Comparison of ENCODE assay signal across 27 cellular contexts in genomic region chr6:46509981-46510510, GRCh38. TPM values are rescaled to one million over a fixed set of nuclear protein-coding genes. Genes with fewer than 3 reads are reported as not detected.
A peak's percentile ranks its signal among the peaks of the same experiment; 100 is the strongest.
DNase-seq lines count a peak whose midpoint lies in the region; ATAC-seq, FAIRE-seq and TF ChIP-seq lines count a peak whose summit lies in the region.
"Had no signal": no experiment of that assay in that cellular context is flagged by ENCODE, and none has a peak within 500 bp of the region (broad histone marks: within the 10 kb centered on the region; RNA-seq: fewer than 3 reads in every experiment).

No MANE protein-coding gene starts in this region.

- ATAC-seq in HepG2 (no peak), right lobe of liver (no peak), GM18870 (IDR thresholded peaks at IDR 0.05; ENCODE audit: unreplicated experiment) (no peak)
- ATAC-seq: activated CD8-positive, alpha-beta memory T cell treated with anti-CD3 and anti-CD28 coated beads, Interleukin-2, amount 10 ng/mL, durations not matched to agents 7 days and 5 days had no signal

- TF ChIP-seq CTCF in HepG2 (CRISPR knock-in tag; IDR thresholded peaks at IDR 0.05) (no peak), right lobe of liver (IDR thresholded peaks at IDR 0.05) (no peak)

- CTCF ChIA-PET in HepG2 (lab: Yijun Ruan, JAX; ENCODE audit: low intra/inter-chr PET ratio, low total read pairs) = no interaction called here

- TF ChIP-seq POLR2A in HepG2 (IDR thresholded peaks at IDR 0.05; ENCODE audit: insufficient read depth in 1 of 2, low read depth in 2 of 2, low read length in 2 of 2) = no peak
- TF ChIP-seq POLR2A in right lobe of liver (IDR thresholded peaks at IDR 0.05) = no peak

- H3K27ac ChIP-seq in HepG2 (ENCODE audit: extremely low read length, insufficient read depth, low read length) (no peak overlapping the region), right lobe of liver (peak overlapping the region in 1 of 3 donors; percentile 52), stomach smooth muscle (ENCODE audit: low read length) (peak overlapping the region; percentile 13)
- H3K27ac ChIP-seq: BLaER1, epithelial cell of prostate, neural progenitor cell, RWPE1, VCaP had no signal

- POLR2A ChIA-PET in HepG2 (lab: Yijun Ruan, JAX) = no interaction called here

- DNase-seq in HepG2 (ENCODE audit: low spot score) (no peak), right lobe of liver (no peak), medulla oblongata (ENCODE audit: extremely low spot score) (peak; percentile 38), AG08396 (ENCODE audit: low spot score) (no peak), T-helper 2 cell (no peak)
- no peak for DNase-seq in activated naive CD4-positive, alpha-beta T cell (lab: John Stamatoyannopoulos, UW)
- DNase-seq: activated CD4-positive, alpha-beta T cell treated with anti-CD3 and anti-CD28 coated beads, Interleukin-2, amount 50 U/mL, for 1 hour; activated CD8-positive, alpha-beta memory T cell treated with anti-CD3 and anti-CD28 coated beads, Interleukin-2, amount 10 ng/mL, durations not matched to agents 7 days and 5 days; activated naive CD4-positive, alpha-beta T cell treated with anti-CD3 and anti-CD28 coated beads, Interleukin-2, amount 50 U/mL, for 16 hours; COR-L47; GF-D8; islet precursor cell; NCI-H1105 treated with DMSO at 0.1 percent for 48 hours; NCI-H2081 treated with DMSO at 0.1 percent for 48 hours; NCI-H446; NCI-H82; spleen; stimulated activated CD4-positive, alpha-beta T cell treated with anti-CD3 and anti-CD28 coated beads, Interleukin-4, amount 100 ng/mL, for 1 hour; stimulated activated naive CD4-positive, alpha-beta T cell had no signal

- intact Hi-C loops in HepG2 (cut with micrococcal nuclease; ENCODE audit: unreplicated experiment) (no loop called here), right lobe of liver (cut with DNase I) (no loop called here)

- no peaks in the 10 kb centered on the region for H4K20me1 ChIP-seq in HepG2 (ENCODE audit: insufficient read depth, low read length)
- H4K20me1 ChIP-seq: BLaER1 had no signal

- H3K4me2 ChIP-seq in HepG2 (ENCODE audit: low read depth, low read length) = no peak overlapping the region
- H3K4me2 ChIP-seq: BLaER1, neural progenitor cell had no signal

- TF ChIP-seq RAD21 in HepG2 (CRISPR knock-in tag; IDR thresholded peaks at IDR 0.05) = no peak

- no peaks in the 10 kb centered on the region for H3K36me3 ChIP-seq in HepG2 (replicated peaks in 1 of 2; ENCODE audit: control insufficient read depth in 1 of 2, insufficient read depth in 2 of 2, low read length in 2 of 2)
- no peaks in the 10 kb centered on the region for H3K36me3 ChIP-seq in right lobe of liver
- H3K36me3 ChIP-seq in stomach smooth muscle (ENCODE audit: control insufficient read depth in 2 of 2, insufficient read depth in 2 of 2, low read length in 2 of 2) = no peaks in the 10 kb centered on the region
- H3K36me3 ChIP-seq: BLaER1, neural progenitor cell, spleen had no signal

- WGBS in HepG2 (ENCODE audit: low lambda C conversion rate) = 1% methylated on average over 4 of the region's 4 CpGs
- WGBS in right lobe of liver (ENCODE audit: insufficient coverage, low coverage, low lambda C conversion rate, missing lambda C conversion rate) = 62% methylated on average over 3 of the region's 4 CpGs

- H3K9ac ChIP-seq in HepG2 (ENCODE audit: insufficient read depth, low read depth, low read length) (no peak overlapping the region), stomach smooth muscle (ENCODE audit: low read length in 2 of 2) (no peak overlapping the region)
- H3K9ac ChIP-seq: BLaER1, neural progenitor cell had no signal

- H3K9me3 ChIP-seq in HepG2 (ENCODE audit: low read length) (no peaks in the 10 kb centered on the region), right lobe of liver (no peaks in the 10 kb centered on the region), stomach smooth muscle (ENCODE audit: control insufficient read depth in 2 of 2, low read length in 2 of 2) (no peaks in the 10 kb centered on the region)
- H3K9me3 ChIP-seq: BLaER1, spleen had no signal

- no peaks in the 10 kb centered on the region for H3K79me2 ChIP-seq in HepG2 (ENCODE audit: insufficient read depth, low read length)

- no peaks in the 10 kb centered on the region for H3K27me3 ChIP-seq in HepG2 (ENCODE audit: control insufficient read depth in 1 of 2, insufficient read depth in 2 of 2, low read length in 2 of 2)
- no peaks in the 10 kb centered on the region for H3K27me3 ChIP-seq in right lobe of liver
- H3K27me3 ChIP-seq in stomach smooth muscle (ENCODE audit: control insufficient read depth in 1 of 2, insufficient read depth in 2 of 2, low read length in 2 of 2) = no peaks in the 10 kb centered on the region
- H3K27me3 ChIP-seq: BLaER1, neural progenitor cell, spleen had no signal

- no peak for FAIRE-seq in HepG2 (lab: Jason Lieb, UNC)

- H3K4me1 ChIP-seq in HepG2 (ENCODE audit: insufficient read depth, low read length) = no peaks in the 10 kb centered on the region
- H3K4me1 ChIP-seq in right lobe of liver = peaks cover 0 to 48% (median 15%) of the 10 kb centered on the region in 4 donors
- peaks cover 4% of the 10 kb centered on the region for H3K4me1 ChIP-seq in stomach smooth muscle (ENCODE audit: control insufficient read depth, insufficient read depth, low read length)
- H3K4me1 ChIP-seq: BLaER1, neural progenitor cell, spleen had no signal

- in situ Hi-C loops in HepG2 (cut with HindIII; ENCODE audit: extremely low pct_ligation_motif_present, low pct_unique_long_range_greater_than_20kb) = no loop called here

- BruUV-seq in HepG2 (replicated peaks; lab: Mats Ljungman, UMichigan) = no TSS peak

- TF ChIP-seq EP300 in HepG2 (IDR thresholded peaks at IDR 0.05; ENCODE audit: low read depth in 2 of 2, low read length in 2 of 2) (no peak), HepG2 (CRISPR knock-in tag; IDR thresholded peaks at IDR 0.05; ENCODE audit: borderline replicate concordance) (no peak)

- H2AFZ ChIP-seq in HepG2 (ENCODE audit: low read length) = no peak overlapping the region
- H2AFZ ChIP-seq: neural progenitor cell had no signal

- H3K4me3 ChIP-seq in HepG2 (replicated peaks in 1 of 3; ENCODE audit: insufficient read depth in 1 of 3, low read depth in 2 of 3, low read length in 3 of 3) = no peak overlapping the region
- no peak overlapping the region for H3K4me3 ChIP-seq in right lobe of liver
- H3K4me3 ChIP-seq in stomach smooth muscle (ENCODE audit: low read length in 2 of 2) = no peak overlapping the region
- H3K4me3 ChIP-seq: BLaER1, lung, neural progenitor cell, spleen had no signal

TF ChIP-seq in HepG2, 621 proteins besides CTCF, POLR2A, EP300 and RAD21:
- TF ChIP-seq NFE2L2 (IDR thresholded peaks at IDR 0.05; ENCODE audit: low read length) (0 out of 2 replicates have a peak, but pooled peaks have one; percentile 35), DPF2 (CRISPR knock-in tag; IDR thresholded peaks at IDR 0.05; ENCODE audit: borderline replicate concordance, low read depth) (no peak)

RNA-seq across cellular contexts. Expression of gene RCAN2, which starts 18.8 kb away (rescaled TPM):
- total RNA-seq in HepG2 (2016; rRNA removed; fragmentation: Illumina TruSeq; extraction: Trizol) (not detected in 2 replicates), right lobe of liver (1 to 10 TPM in 5 of 6 experiments, under 1 TPM in 1; 0.77 to 4.5 (median 1.9) TPM)
- total RNA-seq in HepG2 (2016; cell fraction: cytosol; rRNA removed; fragmentation: Illumina TruSeq; extraction: Trizol; ENCODE audit: low read depth) = not detected in 2 replicates
- total RNA-seq in HepG2 (2016; cell fraction: insoluble cytoplasmic fraction; rRNA removed; fragmentation: Illumina TruSeq; extraction: Trizol) = not detected in 2 replicates
- total RNA-seq in HepG2 (2016; cell fraction: membrane; rRNA removed; fragmentation: Illumina TruSeq; extraction: Trizol) = not detected in 2 replicates
- total RNA-seq in HepG2 (2016; cell fraction: nucleus; rRNA removed; fragmentation: Illumina TruSeq; extraction: Trizol) = not detected in 2 replicates
- not detected in 2 replicates for polyA plus RNA-seq in HepG2 (2011; rRNA removed)
- polyA plus RNA-seq in HepG2 (2011; cell fraction: cytosol; rRNA removed) = not detected in 2 replicates
- not detected in 2 replicates for polyA plus RNA-seq in HepG2 (2011; cell fraction: nucleus; rRNA removed)
- not detected in 2 replicates for polyA plus RNA-seq in HepG2 (2012)
- polyA plus RNA-seq in HepG2 (2016; cell fraction: cytosol; fragmentation: Illumina TruSeq; extraction: Trizol; ENCODE audit: low read depth) = not detected in 2 replicates
- polyA plus RNA-seq in HepG2 (2016; cell fraction: insoluble cytoplasmic fraction; fragmentation: Illumina TruSeq; extraction: Trizol; ENCODE audit: low read depth) = not detected in 2 replicates
- polyA plus RNA-seq in HepG2 (2016; cell fraction: membrane; fragmentation: Illumina TruSeq; extraction: Trizol; ENCODE audit: low read depth) = not detected in 2 replicates
- not detected in 2 replicates for polyA plus RNA-seq in HepG2 (2016; cell fraction: nucleus; fragmentation: Illumina TruSeq; extraction: Trizol; ENCODE audit: insufficient read depth, low read depth)
- not detected in 2 replicates for polyA minus RNA-seq in HepG2 (2011; rRNA and poly(A)+ RNA removed; ENCODE audit: low replicate concordance)
- not detected in 2 replicates for polyA minus RNA-seq in HepG2 (2011; cell fraction: cytosol; rRNA and poly(A)+ RNA removed)
- not detected in 2 replicates for polyA minus RNA-seq in HepG2 (2011; cell fraction: nucleus; rRNA and poly(A)+ RNA removed)
